18 cellular contexts compared by ENCODE assay signal in the genomic region with DNA sequence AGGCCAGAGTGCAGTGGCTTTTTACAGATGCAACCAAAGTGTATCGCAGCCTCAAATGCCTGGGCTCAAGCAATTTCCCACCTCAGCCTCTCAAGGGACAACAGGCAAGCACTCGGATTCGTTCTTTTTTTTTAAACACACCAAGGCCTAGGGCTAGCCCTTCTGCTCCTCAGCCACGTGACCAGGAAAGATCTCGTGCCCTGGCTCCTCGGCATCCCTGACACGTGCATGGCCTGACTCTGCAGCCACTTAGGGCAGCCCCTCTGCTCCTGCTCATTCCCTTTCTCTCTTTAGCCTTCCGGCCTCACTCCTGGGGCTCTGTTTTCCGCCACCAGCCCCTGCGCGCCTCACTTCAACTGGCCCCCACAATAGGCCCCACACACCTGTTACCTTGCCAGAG. TPM values are rescaled to one million over a fixed set of nuclear protein-coding genes. Genes with fewer than 3 reads are reported as not detected.
DNase-seq lines count a peak whose midpoint lies in the region; ATAC-seq, FAIRE-seq and TF ChIP-seq lines count a peak whose summit lies in the region.
"Had no signal": no experiment of that assay in that cellular context is flagged by ENCODE, and none has a peak within 500 bp of the region (broad histone marks: within the 10 kb centered on the region; RNA-seq: fewer than 3 reads in every experiment).

No MANE protein-coding gene starts in this region.

- TF ChIP-seq CTCF in GM12878 (IDR thresholded peaks at IDR 0.05 in 2 of 3, conservative IDR thresholded peaks at IDR 0.05 in 1 of 3; ENCODE audit: control insufficient read depth in 2 of 3, extremely low read depth in 1 of 3, insufficient read depth in 1 of 3, low read depth in 3 of 3, low read length in 3 of 3) (no peak), osteoblast (IDR thresholded peaks at IDR 0.05; ENCODE audit: extremely low read depth, low read depth, low read length) (no peak), mucosa of descending colon (IDR thresholded peaks at IDR 0.05) (no peak)

- TF ChIP-seq RAD21 in GM12878 (IDR thresholded peaks at IDR 0.05; ENCODE audit: insufficient read depth, low read depth, low read length) = no peak

- FAIRE-seq in GM12878 (lab: Jason Lieb, UNC) = no peak
- FAIRE-seq: GM12892, H1 had no signal

- in situ Hi-C loops in GM12878 (cut with MboI) = no loop called here

- POLR2A ChIA-PET in GM12878 (lab: Charles Lee) = no interaction called here
- POLR2A ChIA-PET in activated CD8-positive, alpha-beta T cell treated with anti-CD3 and anti-CD28 coated beads, Interleukin-2, amount 10 ng/mL, durations not matched to agents 7 days and 5 days (lab: Charles Lee) = no interaction called here

- 65% methylated on average over 10 of the region's 11 CpGs for WGBS in GM12878 (ENCODE audit: insufficient coverage, insufficient replicate concordance, low lambda C conversion rate, missing lambda C conversion rate)

- no peaks in the 10 kb centered on the region for H3K36me3 Mint-ChIP-seq in activated CD8-positive, alpha-beta T cell treated with anti-CD3 and anti-CD28 coated beads, Interleukin-2, amount 10 ng/mL, durations not matched to agents 7 days and 5 days (ENCODE audit: low read depth)
- H3K36me3 Mint-ChIP-seq: IgD-negative memory B cell had no signal

- BruUV-seq in GM12878 (replicated peaks; lab: Mats Ljungman, UMichigan) = no TSS peak

- DNase-seq in GM12878 (ENCODE audit: low read depth, low spot score) (no peak), iPS-NIHi11 (ENCODE audit: low spot score) (peak; percentile 8), osteoblast (ENCODE audit: insufficient read length, low spot score, missing footprints) (peak; percentile 82), mucosa of descending colon (no peak), GM19240 (ENCODE audit: insufficient read length, low spot score) (no peak)
- DNase-seq in activated CD8-positive, alpha-beta T cell treated with anti-CD3 and anti-CD28 coated beads, Interleukin-2, amount 10 ng/mL, durations not matched to agents 7 days and 5 days = no peak
- DNase-seq: 8988T; CD4-positive, alpha-beta memory T cell; DMS79; HCEC 1CT had no signal

- SMC1A ChIA-PET in GM12878 (lab: Charles Lee; ENCODE audit: uncharacterized antibody, unreplicated experiment) = no interaction called here

- no peaks in the 10 kb centered on the region for H3K27me3 Mint-ChIP-seq in activated CD8-positive, alpha-beta T cell treated with anti-CD3 and anti-CD28 coated beads, Interleukin-2, amount 10 ng/mL, durations not matched to agents 7 days and 5 days (ENCODE audit: low read depth)

- TF ChIP-seq POLR2A in GM12878 (IDR thresholded peaks at IDR 0.05; ENCODE audit: low read depth, low read length) = no peak

- no peak overlapping the region for H3K27ac Mint-ChIP-seq in activated CD8-positive, alpha-beta T cell treated with anti-CD3 and anti-CD28 coated beads, Interleukin-2, amount 10 ng/mL, durations not matched to agents 7 days and 5 days
- H3K27ac Mint-ChIP-seq: IgD-negative memory B cell had no signal

- TF ChIP-seq EP300 in GM12878 (IDR thresholded peaks at IDR 0.05; ENCODE audit: borderline replicate concordance in 1 of 2, control insufficient read depth in 1 of 2, low read depth in 2 of 2, low read length in 2 of 2) = no peak

- no peak overlapping the region for H3K4me3 Mint-ChIP-seq in activated CD8-positive, alpha-beta T cell treated with anti-CD3 and anti-CD28 coated beads, Interleukin-2, amount 10 ng/mL, durations not matched to agents 7 days and 5 days
- H3K4me3 Mint-ChIP-seq: CD4-positive, alpha-beta memory T cell; IgD-negative memory B cell had no signal

- no peaks in the 10 kb centered on the region for H3K9me3 Mint-ChIP-seq in activated CD8-positive, alpha-beta T cell treated with anti-CD3 and anti-CD28 coated beads, Interleukin-2, amount 10 ng/mL, durations not matched to agents 7 days and 5 days (ENCODE audit: insufficient read depth)
- H3K9me3 Mint-ChIP-seq: IgD-negative memory B cell had no signal

- no peaks in the 10 kb centered on the region for H3K9me3 ChIP-seq in BLaER1 treated with 17β-estradiol and CSF1 and Interleukin-3, amounts not matched to agents 10 nM and 100 nM (replicated peaks in 1 of 11)
- H3K9me3 ChIP-seq in GM12878 (replicated peaks; ENCODE audit: control insufficient read depth, insufficient read depth, low read length) = no peaks in the 10 kb centered on the region
- H3K9me3 ChIP-seq in osteoblast (ENCODE audit: low read depth, low read length) = no peaks in the 10 kb centered on the region
- H3K9me3 ChIP-seq in mucosa of descending colon = no peaks in the 10 kb centered on the region

- H4K20me1 ChIP-seq in BLaER1 treated with 17β-estradiol and CSF1 and Interleukin-3, amounts not matched to agents 10 nM and 100 nM = no peaks in the 10 kb centered on the region; a peak in 2 of 22 replicates
- H4K20me1 ChIP-seq in GM12878 (ENCODE audit: control insufficient read depth, insufficient read depth) = no peaks in the 10 kb centered on the region
- no peaks in the 10 kb centered on the region for H4K20me1 ChIP-seq in osteoblast (ENCODE audit: insufficient read depth, low read length)

- intact Hi-C loops in GM12878 (cut with micrococcal nuclease; ENCODE audit: unreplicated experiment) = loop anchor here (10.0 kb wide), 2 partner anchors 393 to 433 kb away; a partner anchor contains a TSS
- intact Hi-C loops in mucosa of descending colon (cut with DNase I, micrococcal nuclease) = no loop called here

- peaks cover 95% of the 10 kb centered on the region for H3K4me1 Mint-ChIP-seq in activated CD8-positive, alpha-beta T cell treated with anti-CD3 and anti-CD28 coated beads, Interleukin-2, amount 10 ng/mL, durations not matched to agents 7 days and 5 days (ENCODE audit: low read depth)

- no peak for ATAC-seq in GM12878
- no peak for ATAC-seq in activated CD8-positive, alpha-beta T cell treated with anti-CD3 and anti-CD28 coated beads, Interleukin-2, amount 10 ng/mL, durations not matched to agents 7 days and 5 days
- ATAC-seq in HG02763 (IDR thresholded peaks at IDR 0.05; ENCODE audit: unreplicated experiment) = no peak
- no peak for ATAC-seq in mucosa of descending colon

- H2AFZ ChIP-seq in GM12878 (ENCODE audit: control insufficient read depth, low read depth, low read length) = no peak overlapping the region
- H2AFZ ChIP-seq in osteoblast (ENCODE audit: low read length) = no peak overlapping the region

- no peaks in the 10 kb centered on the region for H3K27me3 ChIP-seq in BLaER1 treated with 17β-estradiol and CSF1 and Interleukin-3, amounts not matched to agents 10 nM and 100 nM
- H3K27me3 ChIP-seq in GM12878 (replicated peaks in 1 of 2; ENCODE audit: control insufficient read depth in 2 of 2, insufficient read depth in 2 of 2, low read length in 1 of 2) = no peaks in the 10 kb centered on the region; a peak in 1 of 4 replicates
- peaks cover 17% of the 10 kb centered on the region for H3K27me3 ChIP-seq in osteoblast (ENCODE audit: insufficient read depth, low read length)

- H3K79me2 ChIP-seq in GM12878 (ENCODE audit: control insufficient read depth, insufficient read depth, low read length) (no peaks in the 10 kb centered on the region), osteoblast (ENCODE audit: insufficient read depth, low read length) (no peaks in the 10 kb centered on the region)

- peak overlapping the region in 7 of 11 experiments; percentile 56 to 82 (median 71); a peak in 15 of 22 replicates for H3K4me2 ChIP-seq in BLaER1 treated with 17β-estradiol and CSF1 and Interleukin-3, amounts not matched to agents 10 nM and 100 nM
- H3K4me2 ChIP-seq in GM12878 (ENCODE audit: control insufficient read depth, insufficient read depth) (no peak overlapping the region), osteoblast (ENCODE audit: insufficient read depth, low read length) (no peak overlapping the region)

- no peak overlapping the region for H3K4me3 ChIP-seq in BLaER1 treated with 17β-estradiol and CSF1 and Interleukin-3, amounts not matched to agents 10 nM and 100 nM
- no peak overlapping the region for H3K4me3 ChIP-seq in GM12878
- no peak overlapping the region for H3K4me3 ChIP-seq in osteoblast (ENCODE audit: insufficient read depth, low read length)
- no peak overlapping the region for H3K4me3 ChIP-seq in mucosa of descending colon

- CTCF ChIA-PET in GM12878 (lab: Yijun Ruan, JAX) = no interaction called here
- CTCF ChIA-PET in activated CD8-positive, alpha-beta T cell treated with anti-CD3 and anti-CD28 coated beads, Interleukin-2, amount 10 ng/mL, durations not matched to agents 7 days and 5 days (lab: Charles Lee) = no interaction called here

- no peaks in the 10 kb centered on the region for H3K36me3 ChIP-seq in BLaER1 treated with 17β-estradiol and CSF1 and Interleukin-3, amounts not matched to agents 10 nM and 100 nM
- no peaks in the 10 kb centered on the region for H3K36me3 ChIP-seq in GM12878 (ENCODE audit: control insufficient read depth in 2 of 2, insufficient read depth in 2 of 2, low read length in 1 of 2)
- no peaks in the 10 kb centered on the region for H3K36me3 ChIP-seq in osteoblast (ENCODE audit: insufficient read depth, low read length)
- H3K36me3 ChIP-seq in mucosa of descending colon (ENCODE audit: low read depth) = no peaks in the 10 kb centered on the region

- H3K27ac ChIP-seq in BLaER1 treated with 17β-estradiol and CSF1 and Interleukin-3, amounts not matched to agents 10 nM and 100 nM = no peak overlapping the region
- no peak overlapping the region for H3K27ac ChIP-seq in GM12878 (ENCODE audit: control insufficient read depth, insufficient read depth)
- H3K27ac ChIP-seq in osteoblast (ENCODE audit: low read depth, low read length) = no peak overlapping the region
- H3K27ac ChIP-seq: C4-2B had no signal

- no peak overlapping the region for H3K9ac ChIP-seq in BLaER1 treated with 17β-estradiol and CSF1 and Interleukin-3, amounts not matched to agents 10 nM and 100 nM
- no peak overlapping the region for H3K9ac ChIP-seq in GM12878 (ENCODE audit: control insufficient read depth, insufficient read depth, low read length)

- H3K4me1 ChIP-seq in BLaER1 treated with 17β-estradiol and CSF1 and Interleukin-3, amounts not matched to agents 10 nM and 100 nM = peaks cover 21 to 77% (median 66%) of the 10 kb centered on the region in 10 experiments
- H3K4me1 ChIP-seq in GM12878 (ENCODE audit: control insufficient read depth, insufficient read depth, low read length) (peaks cover 2% of the 10 kb centered on the region), osteoblast (ENCODE audit: insufficient read depth, low read length) (no peaks in the 10 kb centered on the region), mucosa of descending colon (ENCODE audit: low read depth) (peaks cover 28% of the 10 kb centered on the region)

- RAD21 ChIA-PET in GM12878 (lab: Charles Lee; ENCODE audit: unreplicated experiment) = no interaction called here

RNA-seq across cellular contexts. Expression of a gene that starts 18.4 kb away (rescaled TPM):
- total RNA-seq in GM12878 (2013; cell fraction: nucleolus; rRNA removed) = not detected in 2 replicates
- total RNA-seq in GM12878 (2014; rRNA removed) = not detected in 2 replicates
- not detected in 2 replicates for total RNA-seq in GM12878 (2014; rRNA removed; fragmentation: Illumina TruSeq; extraction: Trizol)
- total RNA-seq in GM12878 (2021) = not detected in 2 replicates
- polyA plus RNA-seq in GM12878 (2011; ENCODE audit: low read depth) = not detected
- not detected in 2 replicates for polyA plus RNA-seq in GM12878 (2011; rRNA removed)
- polyA plus RNA-seq in GM12878 (2011; cell fraction: cytosol; rRNA removed) = not detected in 2 replicates
- 0.41 TPM in 1 of 2 replicates, not detected in the other for polyA plus RNA-seq in GM12878 (2011; cell fraction: nucleus; rRNA removed)
- 0.11 TPM in 1 of 2 replicates, not detected in the other for polyA plus RNA-seq in GM12878 (2012)
- not detected in 2 replicates for polyA plus RNA-seq in GM12878 (2014; fragmentation: Illumina TruSeq; extraction: Trizol)
- polyA plus RNA-seq in GM12878 (2014; fragmentation: Nextera tagmentation; extraction: Ambion mirVana) = not detected
- 0.13 TPM in 1 of 2 replicates, not detected in the other for polyA plus RNA-seq in GM12878 (2014; rRNA removed)
- not detected for polyA plus RNA-seq in GM12878 (2016; fragmentation: Nextera tagmentation; extraction: Ambion mirVana)
- 0.93 TPM in 1 of 2 replicates, not detected in the other for polyA minus RNA-seq in GM12878 (2011; rRNA and poly(A)+ RNA removed)
- not detected in 2 replicates for polyA minus RNA-seq in GM12878 (2011; cell fraction: cytosol; rRNA and poly(A)+ RNA removed)
- not detected in 2 replicates for polyA minus RNA-seq in GM12878 (2011; cell fraction: nucleus; rRNA and poly(A)+ RNA removed)
- total RNA-seq in osteoblast = under 0.01 TPM in 1 of 2 replicates, not detected in the other
- 1 to 10 TPM in 1 of 2 experiments, under 1 TPM in 1; 0.39 to 1.2 TPM for total RNA-seq in activated CD8-positive, alpha-beta T cell treated with anti-CD3 and anti-CD28 coated beads, Interleukin-2, amount 10 ng/mL, durations not matched to agents 7 days and 5 days
- total RNA-seq in mucosa of descending colon = under 1 TPM; 0.20 to 0.98 (median 0.63) TPM
- total RNA-seq: G401, HT-29 had no signal
- polyA plus RNA-seq: CD4-positive, alpha-beta memory T cell; IgD-negative memory B cell had no signal

Comparison
In these comparisons a context has a peak if more than half of its experiments do, and no peak if none do; other contexts are left out.
1. H3K4me2 ChIP-seq: peak in BLaER1 treated with 17β-estradiol and CSF1 and Interleukin-3, amounts not matched to agents 10 nM and 100 nM (7 of 11); none in GM12878 (single experiment) and osteoblast (single experiment).
2. DNase-seq: peak in iPS-NIHi11 (single experiment) and osteoblast (single experiment); none in GM12878 (single experiment), activated CD8-positive, alpha-beta T cell treated with anti-CD3 and anti-CD28 coated beads, Interleukin-2, amount 10 ng/mL, durations not matched to agents 7 days and 5 days (single experiment), mucosa of descending colon (0 of 3) and GM19240 (single experiment).